Comparison of ENCODE assay signal across 17 cellular contexts in genomic region chr22:29692327-29692640, GRCh38. TPM values are rescaled to one million over a fixed set of nuclear protein-coding genes. Genes with fewer than 3 reads are reported as not detected.
DNase-seq lines count a peak whose midpoint lies in the region; ATAC-seq and TF ChIP-seq lines count a peak whose summit lies in the region.
"Had no signal": no experiment of that assay in that cellular context is flagged by ENCODE, and none has a peak within 500 bp of the region (broad histone marks: within the 10 kb centered on the region; RNA-seq: fewer than 3 reads in every experiment).

No MANE protein-coding gene starts in this region.

- 57% methylated on average over 3 of the region's 4 CpGs; no CpG with 5 or more reads in 1 of the 2 donors for WGBS in upper lobe of left lung, 2 donors

- TF ChIP-seq EP300 in upper lobe of left lung (IDR thresholded peaks at IDR 0.05) = no peak

- H3K36me3 Mint-ChIP-seq in activated naive CD8-positive, alpha-beta T cell treated with anti-CD3 and anti-CD28 coated beads, Interleukin-2, amount 50 U/mL, for 24 hours (ENCODE audit: low read depth) = no peaks in the 10 kb centered on the region
- H3K36me3 Mint-ChIP-seq in activated naive CD8-positive, alpha-beta T cell treated with anti-CD3 and anti-CD28 coated beads for 36 hours = peaks cover 4% of the 10 kb centered on the region
- H3K36me3 Mint-ChIP-seq in activated T-helper 1 cell treated with anti-CD3 and anti-CD28 coated beads, Interleukin-12 subunit alpha, Interleukin-12 subunit beta, Interleukin-2, Interleukin-4 antibody, amounts not matched to agents 30 ng/mL and 10 ng/mL and 1 ng/mL, durations not matched to agents 14 hours and 24 hours and 36 hours (ENCODE audit: low read depth) = peaks cover 6% of the 10 kb centered on the region
- peaks cover 3% of the 10 kb centered on the region for H3K36me3 Mint-ChIP-seq in progenitor cell of endocrine pancreas (ENCODE audit: insufficient read depth)

- H3K27me3 ChIP-seq in iPS-15b (ENCODE audit: control insufficient read depth, insufficient read depth, low read length) (no peaks in the 10 kb centered on the region), upper lobe of left lung (no peaks in the 10 kb centered on the region)
- H3K27me3 ChIP-seq: SJSA1 had no signal

- no peaks in the 10 kb centered on the region for H3K4me1 Mint-ChIP-seq in activated naive CD8-positive, alpha-beta T cell treated with anti-CD3 and anti-CD28 coated beads, Interleukin-2, amount 50 U/mL, for 24 hours
- H3K4me1 Mint-ChIP-seq in activated naive CD8-positive, alpha-beta T cell treated with anti-CD3 and anti-CD28 coated beads for 36 hours = no peaks in the 10 kb centered on the region
- H3K4me1 Mint-ChIP-seq in activated T-helper 1 cell treated with anti-CD3 and anti-CD28 coated beads, Interleukin-12 subunit alpha, Interleukin-12 subunit beta, Interleukin-2, Interleukin-4 antibody, amounts not matched to agents 30 ng/mL and 10 ng/mL and 1 ng/mL, durations not matched to agents 14 hours and 24 hours and 36 hours (ENCODE audit: low read depth) = peaks cover 4% of the 10 kb centered on the region
- H3K4me1 Mint-ChIP-seq in progenitor cell of endocrine pancreas (ENCODE audit: low read depth) = no peaks in the 10 kb centered on the region

- no peaks in the 10 kb centered on the region for H3K9me3 Mint-ChIP-seq in activated naive CD8-positive, alpha-beta T cell treated with anti-CD3 and anti-CD28 coated beads, Interleukin-2, amount 50 U/mL, for 24 hours
- H3K9me3 Mint-ChIP-seq in activated naive CD8-positive, alpha-beta T cell treated with anti-CD3 and anti-CD28 coated beads for 36 hours = no peaks in the 10 kb centered on the region
- no peaks in the 10 kb centered on the region for H3K9me3 Mint-ChIP-seq in activated T-helper 1 cell treated with anti-CD3 and anti-CD28 coated beads, Interleukin-12 subunit alpha, Interleukin-12 subunit beta, Interleukin-2, Interleukin-4 antibody, amounts not matched to agents 30 ng/mL and 10 ng/mL and 1 ng/mL, durations not matched to agents 14 hours and 24 hours and 36 hours
- no peaks in the 10 kb centered on the region for H3K9me3 Mint-ChIP-seq in progenitor cell of endocrine pancreas (ENCODE audit: low read depth)
- H3K9me3 Mint-ChIP-seq: HFFc6 had no signal

- H3K4me1 ChIP-seq in iPS-15b (ENCODE audit: control insufficient read depth, insufficient read depth, low read length) (peaks cover 37% of the 10 kb centered on the region), upper lobe of left lung (no peaks in the 10 kb centered on the region)
- H3K4me1 ChIP-seq: Caco-2, SJSA1 had no signal

- H3K9me3 ChIP-seq in iPS-15b (ENCODE audit: control insufficient read depth, insufficient read depth, low read length) (no peaks in the 10 kb centered on the region), upper lobe of left lung (no peaks in the 10 kb centered on the region)
- H3K9me3 ChIP-seq: Caco-2, SJSA1 had no signal

- TF ChIP-seq POLR2A in upper lobe of left lung (IDR thresholded peaks at IDR 0.05) = no peak

- H3K36me3 ChIP-seq in iPS-15b (ENCODE audit: control insufficient read depth, insufficient read depth, low read length) = peaks cover 16% of the 10 kb centered on the region
- peaks cover 0 to 66% (median 32%) of the 10 kb centered on the region in 4 donors for H3K36me3 ChIP-seq in upper lobe of left lung

- TF ChIP-seq CTCF in progenitor cell of endocrine pancreas (IDR thresholded peaks at IDR 0.05; ENCODE audit: unreplicated experiment) = no peak
- no peak for TF ChIP-seq CTCF in upper lobe of left lung (IDR thresholded peaks at IDR 0.05)

- H3K27ac ChIP-seq in upper lobe of left lung = no peak overlapping the region
- H3K27ac ChIP-seq: KMS-11, SJSA1 had no signal

- H3K27ac Mint-ChIP-seq in activated naive CD8-positive, alpha-beta T cell treated with anti-CD3 and anti-CD28 coated beads, Interleukin-2, amount 50 U/mL, for 24 hours = no peak overlapping the region
- H3K27ac Mint-ChIP-seq in activated naive CD8-positive, alpha-beta T cell treated with anti-CD3 and anti-CD28 coated beads for 36 hours = no peak overlapping the region
- no peak overlapping the region for H3K27ac Mint-ChIP-seq in activated T-helper 1 cell treated with anti-CD3 and anti-CD28 coated beads, Interleukin-12 subunit alpha, Interleukin-12 subunit beta, Interleukin-2, Interleukin-4 antibody, amounts not matched to agents 30 ng/mL and 10 ng/mL and 1 ng/mL, durations not matched to agents 14 hours and 24 hours and 36 hours
- no peak overlapping the region for H3K27ac Mint-ChIP-seq in progenitor cell of endocrine pancreas
- H3K27ac Mint-ChIP-seq: HFFc6 had no signal

- H3K9ac ChIP-seq in iPS-15b (ENCODE audit: low read depth, low read length) = peak overlapping the region; percentile 32
- H3K9ac ChIP-seq: KMS-11 had no signal

- H3K4me3 ChIP-seq in iPS-15b (ENCODE audit: low read depth, low read length) = no peak overlapping the region
- H3K4me3 ChIP-seq in upper lobe of left lung = no peak overlapping the region
- H3K4me3 ChIP-seq: SJSA1 had no signal

- no peaks in the 10 kb centered on the region for H3K27me3 Mint-ChIP-seq in activated naive CD8-positive, alpha-beta T cell treated with anti-CD3 and anti-CD28 coated beads, Interleukin-2, amount 50 U/mL, for 24 hours
- H3K27me3 Mint-ChIP-seq in activated naive CD8-positive, alpha-beta T cell treated with anti-CD3 and anti-CD28 coated beads for 36 hours = no peaks in the 10 kb centered on the region
- H3K27me3 Mint-ChIP-seq in activated T-helper 1 cell treated with anti-CD3 and anti-CD28 coated beads, Interleukin-12 subunit alpha, Interleukin-12 subunit beta, Interleukin-2, Interleukin-4 antibody, amounts not matched to agents 30 ng/mL and 10 ng/mL and 1 ng/mL, durations not matched to agents 14 hours and 24 hours and 36 hours (ENCODE audit: insufficient read depth) = no peaks in the 10 kb centered on the region
- H3K27me3 Mint-ChIP-seq in progenitor cell of endocrine pancreas = no peaks in the 10 kb centered on the region

- no peak overlapping the region for H3K4me3 Mint-ChIP-seq in activated naive CD8-positive, alpha-beta T cell treated with anti-CD3 and anti-CD28 coated beads, Interleukin-2, amount 50 U/mL, for 24 hours
- no peak overlapping the region for H3K4me3 Mint-ChIP-seq in activated naive CD8-positive, alpha-beta T cell treated with anti-CD3 and anti-CD28 coated beads for 36 hours
- H3K4me3 Mint-ChIP-seq in activated T-helper 1 cell treated with anti-CD3 and anti-CD28 coated beads, Interleukin-12 subunit alpha, Interleukin-12 subunit beta, Interleukin-2, Interleukin-4 antibody, amounts not matched to agents 30 ng/mL and 10 ng/mL and 1 ng/mL, durations not matched to agents 14 hours and 24 hours and 36 hours = no peak overlapping the region
- H3K4me3 Mint-ChIP-seq in progenitor cell of endocrine pancreas (ENCODE audit: low read depth) = no peak overlapping the region
- H3K4me3 Mint-ChIP-seq: HFFc6 had no signal

- no peak for DNase-seq in activated naive CD8-positive, alpha-beta T cell treated with anti-CD3 and anti-CD28 coated beads, Interleukin-2, amount 50 U/mL, for 24 hours
- no peak for DNase-seq in activated naive CD8-positive, alpha-beta T cell treated with anti-CD3 and anti-CD28 coated beads for 36 hours
- DNase-seq in NCI-H69 (lab: John Stamatoyannopoulos, UW) (peak; percentile 68), progenitor cell of endocrine pancreas (ENCODE audit: low spot score, unreplicated experiment) (no peak), upper lobe of left lung (no peak)
- DNase-seq in activated T-helper 1 cell treated with anti-CD3 and anti-CD28 coated beads, Interleukin-12 subunit alpha, Interleukin-12 subunit beta, Interleukin-2, Interleukin-4 antibody, amounts not matched to agents 30 ng/mL and 10 ng/mL and 1 ng/mL, durations not matched to agents 14 hours and 24 hours and 36 hours (ENCODE audit: low spot score) = no peak
- DNase-seq: Caco-2; DMS153; HFFc6; NCI-H1048; NCI-H226; NCI-H526 treated with DMSO at 0.1 percent for 48 hours; NK-92 treated with Interleukin-12 subunit alpha and Interleukin-12 subunit beta, amount 100 ng/mL, for 24 hours had no signal

- intact Hi-C loops in activated T-helper 1 cell treated with anti-CD3 and anti-CD28 coated beads, Interleukin-12 subunit alpha, Interleukin-12 subunit beta, Interleukin-2, Interleukin-4 antibody, amounts not matched to agents 30 ng/mL and 10 ng/mL and 1 ng/mL, durations not matched to agents 14 hours and 24 hours and 36 hours (cut with micrococcal nuclease) = no loop called here

- peak; percentile 29 for ATAC-seq in activated naive CD8-positive, alpha-beta T cell treated with anti-CD3 and anti-CD28 coated beads, Interleukin-2, amount 50 U/mL, for 24 hours
- ATAC-seq in upper lobe of left lung (ENCODE audit: low FRiP score in 2 of 2) = no peak
- ATAC-seq: HepG2 had no signal

RNA-seq across cellular contexts. Expression of gene CABP7, which starts 27.5 kb away (rescaled TPM):
- under 1 TPM in 1 of 2 experiments, not detected in 1; 0.06 TPM for total RNA-seq in activated naive CD8-positive, alpha-beta T cell treated with anti-CD3 and anti-CD28 coated beads for 36 hours
- total RNA-seq in activated T-helper 1 cell treated with anti-CD3 and anti-CD28 coated beads, Interleukin-12 subunit alpha, Interleukin-12 subunit beta, Interleukin-2, Interleukin-4 antibody, amounts not matched to agents 30 ng/mL and 10 ng/mL and 1 ng/mL, durations not matched to agents 14 hours and 24 hours and 36 hours = not detected in 2 replicates
- total RNA-seq in progenitor cell of endocrine pancreas (0.12 TPM in 1 of 2 replicates, not detected in the other), upper lobe of left lung (under 1 TPM in 2 of 6 donors, not detected in 4; 0.15 to 0.44 TPM)
- total RNA-seq: Caco-2, HepG2, HFFc6, SJSA1 had no signal
